ENCODE assay signal across 11 cellular contexts in the genomic region with DNA sequence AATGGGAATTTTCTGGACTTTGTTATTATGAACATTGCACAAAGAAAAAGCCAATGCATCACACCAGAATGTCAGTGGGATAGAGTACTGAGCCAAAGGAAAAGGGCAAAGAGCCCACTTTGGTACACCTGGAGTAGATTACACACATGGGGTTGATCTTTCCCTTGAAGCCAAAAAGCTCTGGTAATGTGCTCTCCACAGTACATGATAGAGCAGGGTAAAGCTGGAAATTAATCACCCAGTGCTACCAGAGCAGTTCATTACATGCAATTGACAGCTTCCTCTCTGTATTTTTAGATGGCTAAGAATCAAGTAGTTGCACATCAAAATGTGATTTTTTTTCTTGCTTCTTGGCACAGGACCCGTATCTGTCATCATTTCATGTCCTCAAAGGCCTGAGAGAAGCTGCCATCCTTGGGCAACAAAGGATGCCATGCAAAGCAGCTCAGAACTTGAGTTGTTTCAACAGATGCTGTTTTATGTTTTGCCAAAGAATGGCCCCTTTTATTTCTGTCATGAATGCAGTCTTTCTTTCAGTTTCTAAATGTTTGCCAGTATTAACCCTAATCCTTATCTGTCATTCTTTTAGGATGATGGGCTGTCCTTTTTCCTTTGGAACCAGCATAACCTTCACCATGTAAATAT.
DNase-seq lines count a peak whose midpoint lies in the region; ATAC-seq, FAIRE-seq and TF ChIP-seq lines count a peak whose summit lies in the region.
"Had no signal": no experiment of that assay in that cellular context is flagged by ENCODE, and none has a peak within 500 bp of the region (broad histone marks: within the 10 kb centered on the region; RNA-seq: fewer than 3 reads in every experiment).

No MANE protein-coding gene starts in this region.

- no peak for TF ChIP-seq CTCF in Loucy (conservative IDR thresholded peaks at IDR 0.05; ENCODE audit: low read length)

- H3K4me1 ChIP-seq in Loucy (ENCODE audit: insufficient read depth, low read length, poor library complexity, severe bottlenecking) (no peaks in the 10 kb centered on the region), small intestine (ENCODE audit: control insufficient read depth in 2 of 2, insufficient read depth in 1 of 2, low read depth in 1 of 2, low read length in 1 of 2) (peaks cover 0 to 4% of the 10 kb centered on the region in 2 donors)

- no peaks in the 10 kb centered on the region for H3K79me2 ChIP-seq in Loucy (ENCODE audit: insufficient read depth, low read length)

- no peaks in the 10 kb centered on the region for H4K20me1 ChIP-seq in Loucy (ENCODE audit: insufficient read depth, low read length, poor library complexity, severe bottlenecking)

- no peak overlapping the region for H3K4me2 ChIP-seq in Loucy (ENCODE audit: low read depth, low read length, poor library complexity, severe bottlenecking)

- H3K27ac ChIP-seq in small intestine (ENCODE audit: low read depth in 1 of 2, low read length in 1 of 2) = peak overlapping the region in 1 of 2 donors; percentile 64
- H3K27ac ChIP-seq: tibial artery had no signal

- H3K9me3 ChIP-seq in Loucy (ENCODE audit: insufficient read depth, low read depth, low read length) = no peaks in the 10 kb centered on the region
- no peaks in the 10 kb centered on the region for H3K9me3 ChIP-seq in small intestine (ENCODE audit: control insufficient read depth, low read depth)
- H3K9me3 ChIP-seq: tibial artery had no signal

- no peak for FAIRE-seq in small intestine (lab: Jason Lieb, UNC)

- no peaks in the 10 kb centered on the region for H3F3A ChIP-seq in Loucy (ENCODE audit: low read depth)

- WGBS in small intestine, 3 donors = 0 to 45% (median 11%) methylated on average over 1 of the region's 1 CpG

- H3K4me3 ChIP-seq in Loucy (ENCODE audit: low read length, poor library complexity, severe bottlenecking) (no peak overlapping the region), small intestine (ENCODE audit: low read depth in 1 of 2, low read length in 2 of 2) (no peak overlapping the region)
- H3K4me3 ChIP-seq: tibial artery had no signal

- peak overlapping the region; percentile 11; the same call in 1 of the 2 replicates for H2AFZ ChIP-seq in Loucy (ENCODE audit: low read length)

- no peaks in the 10 kb centered on the region for H3K9me2 ChIP-seq in Loucy (replicated peaks; ENCODE audit: low read depth, low read length)

- DNase-seq in fibroblast of gingiva (ENCODE audit: low read depth) (peak; percentile 19), small intestine (peak; percentile 13), NCI-H1092 (lab: John Stamatoyannopoulos, UW) (no peak), NCI-H2171 treated with DMSO at 0.1 percent for 48 hours (lab: John Stamatoyannopoulos, UW) (no peak)
- DNase-seq: DMS79 treated with DMSO at 0.1 percent for 48 hours, NCI-H1436 treated with DMSO at 0.1 percent for 48 hours, SHP77 treated with DMSO at 0.1 percent for 48 hours, tibial artery had no signal

- no peaks in the 10 kb centered on the region for H3K36me3 ChIP-seq in Loucy (ENCODE audit: insufficient read depth, low read length)
- H3K36me3 ChIP-seq in small intestine (ENCODE audit: control insufficient read depth in 2 of 2, insufficient read depth in 2 of 2, low read length in 2 of 2) = no peaks in the 10 kb centered on the region
- H3K36me3 ChIP-seq: tibial artery had no signal

- ATAC-seq in GM19395 (IDR thresholded peaks at IDR 0.05; ENCODE audit: unreplicated experiment) (peak; percentile 50), HG02852 (IDR thresholded peaks at IDR 0.05; ENCODE audit: unreplicated experiment) (no peak)

- no peak overlapping the region for H3K9ac ChIP-seq in Loucy (ENCODE audit: low read depth, low read length, poor library complexity, severe bottlenecking)

- H3K27me3 ChIP-seq in Loucy (ENCODE audit: insufficient read depth, low read length, poor library complexity, severe bottlenecking) = no peaks in the 10 kb centered on the region
- H3K27me3 ChIP-seq in small intestine (ENCODE audit: control insufficient read depth in 2 of 2, insufficient read depth in 2 of 2, low read length in 2 of 2) = no peaks in the 10 kb centered on the region
- H3K27me3 ChIP-seq: tibial artery had no signal

Comparison
In these comparisons a context has a peak if more than half of its experiments do, and no peak if none do; other contexts are left out.
1. DNase-seq: peak in fibroblast of gingiva (single experiment) and small intestine (single experiment); none in NCI-H1092 (single experiment) and NCI-H2171 treated with DMSO at 0.1 percent for 48 hours (single experiment).